7 cellular contexts compared by ENCODE assay signal in the genomic region with DNA sequence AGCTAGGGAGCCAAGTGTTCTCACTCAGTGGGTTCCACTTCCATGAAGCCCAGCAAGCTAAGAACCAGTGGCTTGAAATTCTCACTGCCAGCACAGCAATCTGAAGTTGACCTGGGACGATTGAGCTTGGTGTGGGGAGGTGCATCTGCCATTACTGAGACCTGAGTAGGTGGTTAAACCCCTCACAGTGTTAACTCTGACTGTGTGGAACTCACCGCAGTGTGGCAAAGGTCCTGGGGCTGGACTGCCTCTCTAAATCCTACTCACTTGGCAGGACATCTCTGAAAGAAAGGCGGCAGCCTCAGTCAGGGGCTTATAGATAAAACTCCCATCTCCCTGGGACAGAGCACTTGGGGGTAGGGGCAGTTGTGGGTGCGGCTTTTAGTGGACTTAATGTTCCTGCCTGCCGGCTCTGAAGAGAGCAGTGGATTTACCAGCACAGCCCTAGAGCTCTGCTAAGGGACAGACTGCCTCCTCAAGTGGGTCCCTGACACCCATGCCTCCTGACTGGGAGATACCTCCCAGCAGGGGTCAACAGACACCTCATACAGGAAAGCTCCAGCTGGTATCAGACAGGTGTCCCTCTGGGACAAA.
"Had no signal": no experiment of that assay in that cellular context is flagged by ENCODE, and none has a peak within 500 bp of the region (broad histone marks: within the 10 kb centered on the region; RNA-seq: fewer than 3 reads in every experiment).

No MANE protein-coding gene starts in this region.

- H3K4me3 Mint-ChIP-seq: GM23338, HFFc6, IgD-negative memory B cell had no signal

- H3K27ac ChIP-seq: HL-60 had no signal

- ATAC-seq: GM23338, HCT116, HepG2 had no signal

- DNase-seq: HFFc6 had no signal

- H3K9me3 Mint-ChIP-seq: GM23338 had no signal

- H3K27ac Mint-ChIP-seq: GM23338, HFFc6, IgD-negative memory B cell had no signal

- H3K9me3 ChIP-seq: HAP-1 had no signal

- H3K4me3 ChIP-seq: GM23338, HAP-1 had no signal

- H3K27me3 Mint-ChIP-seq: IgD-negative memory B cell had no signal

- H3K4me1 Mint-ChIP-seq: GM23338, IgD-negative memory B cell had no signal

- H3K36me3 Mint-ChIP-seq: IgD-negative memory B cell had no signal

- H2AFZ ChIP-seq: GM23338 had no signal

- H3K4me2 ChIP-seq: GM23338 had no signal

- H3K36me3 ChIP-seq: HAP-1 had no signal

- H3K4me1 ChIP-seq: HAP-1 had no signal
